In genomic region chr1:67312630-67313029, GRCh38 we compare ENCODE assay signal across 1 cellular context.
TF ChIP-seq lines count a peak whose summit lies in the region.

No MANE protein-coding gene starts in this region.

TF ChIP-seq in HepG2, 621 proteins besides CTCF, POLR2A, EP300 and RAD21:
- no peak for TF ChIP-seq ZNF709 (CRISPR knock-in tag; IDR thresholded peaks at IDR 0.05)
- no peak for TF ChIP-seq DNMT3B (CRISPR knock-in tag; conservative IDR thresholded peaks at IDR 0.05)
- no peak for TF ChIP-seq GPN1 (CRISPR knock-in tag; IDR thresholded peaks at IDR 0.05; ENCODE audit: borderline replicate concordance)
- no peak for TF ChIP-seq SMAD9 (CRISPR knock-in tag; IDR thresholded peaks at IDR 0.05)
- TF ChIP-seq ZNF660 (CRISPR knock-in tag; IDR thresholded peaks at IDR 0.05; ENCODE audit: borderline replicate concordance, low read depth) = no peak
- no peak for TF ChIP-seq ARNTL (CRISPR knock-in tag; IDR thresholded peaks at IDR 0.05)
